In genomic region chr1:17039522-17039921, GRCh38 we compare ENCODE assay signal across 25 cellular contexts. TPM values are rescaled to one million over a fixed set of nuclear protein-coding genes. Genes with fewer than 3 reads are reported as not detected.
"Had no signal": no experiment of that assay in that cellular context is flagged by ENCODE, and none has a peak within 500 bp of the region (broad histone marks: within the 10 kb centered on the region; RNA-seq: fewer than 3 reads in every experiment).

No MANE protein-coding gene starts in this region.

- H3K27ac ChIP-seq: neural progenitor cell, neutrophil, parathyroid adenoma, psoas muscle, right lobe of liver, sigmoid colon, stomach, thoracic aorta, thyroid gland, transverse colon, upper lobe of right lung, uterus had no signal

- H3K4me3 ChIP-seq: neural progenitor cell, psoas muscle, right lobe of liver, sigmoid colon, stomach, thoracic aorta, thyroid gland, transverse colon, upper lobe of right lung, uterus had no signal

- H2AFZ ChIP-seq: neural progenitor cell, parathyroid adenoma had no signal

- DNase-seq: naive thymus-derived CD4-positive, alpha-beta T cell; natural killer cell; nucleus accumbens; posterior cingulate gyrus; psoas muscle; right cardiac atrium; right lobe of liver; sigmoid colon; small intestine; stimulated activated CD4-positive, alpha-beta T cell treated with anti-CD3 and anti-CD28 coated beads, Interleukin-15, amount 100 ng/mL, for 24 hours; stimulated activated CD4-positive, alpha-beta T cell treated with anti-CD3 and anti-CD28 coated beads, Interleukin-2, amount 100 ng/mL, for 24 hours; stimulated activated CD4-positive, alpha-beta T cell treated with anti-CD3 and anti-CD28 coated beads, Interleukin-2, amount 100 ng/mL, for 48 hours; stimulated activated CD4-positive, alpha-beta T cell treated with anti-CD3 and anti-CD28 coated beads, Interleukin-4, amount 100 ng/mL, for 24 hours; stimulated activated naive B cell treated with anti-CD40 and anti-IgM and Interleukin-4, amounts not matched to agents 10 μg/mL and 1 μg/mL and 100 μg/mL, for 72 hours; stimulated activated naive CD4-positive, alpha-beta T cell treated with Interleukin-2 at 50 U/mL for 16 hours; stomach; thyroid gland; transverse colon; upper lobe of right lung; uterus had no signal

- H3K36me3 ChIP-seq: neural progenitor cell, uterus had no signal

- H3K4me2 ChIP-seq: neural progenitor cell had no signal

- H3K27me3 ChIP-seq: neural progenitor cell, neutrophil, right lobe of liver, sigmoid colon, stomach, thyroid gland, transverse colon, upper lobe of right lung, uterus had no signal

- H3K9ac ChIP-seq: neural progenitor cell, parathyroid adenoma had no signal

- H3K4me1 ChIP-seq: neural progenitor cell, parathyroid adenoma, psoas muscle, right lobe of liver, sigmoid colon, stomach, thyroid gland, transverse colon, upper lobe of right lung, uterus had no signal

- H3K79me2 ChIP-seq: parathyroid adenoma had no signal

- ATAC-seq: naive thymus-derived CD4-positive, alpha-beta T cell; natural killer cell; psoas muscle; right cardiac atrium; right lobe of liver; stimulated activated effector memory CD8-positive, alpha-beta T cell treated with anti-CD3 and anti-CD28 coated beads, Interleukin-12 subunit alpha, Interleukin-12 subunit beta, amount 100 ng/mL, for 72 hours; stimulated activated naive B cell treated with anti-CD40 and anti-IgM and Interleukin-4, amounts not matched to agents 10 μg/mL and 1 μg/mL and 100 μg/mL, for 72 hours; upper lobe of right lung had no signal

- FAIRE-seq: small intestine had no signal

- H3K9me3 ChIP-seq: neutrophil, psoas muscle, right lobe of liver, sigmoid colon, stomach, thoracic aorta, thyroid gland, transverse colon, upper lobe of right lung, uterus had no signal

RNA-seq across cellular contexts. Expression of gene MFAP2, which starts 59.1 kb away (rescaled TPM):
- total RNA-seq: naive thymus-derived CD4-positive, alpha-beta T cell had no signal
